ENCODE assay signal across 10 cellular contexts in genomic region chr6:170522565-170523183, GRCh38. TPM values are rescaled to one million over a fixed set of nuclear protein-coding genes. Genes with fewer than 3 reads are reported as not detected.
DNase-seq lines count a peak whose midpoint lies in the region; ATAC-seq and TF ChIP-seq lines count a peak whose summit lies in the region.
"Had no signal": no experiment of that assay in that cellular context is flagged by ENCODE, and none has a peak within 500 bp of the region (broad histone marks: within the 10 kb centered on the region; RNA-seq: fewer than 3 reads in every experiment).

No MANE protein-coding gene starts in this region.

- WGBS in ovary, 3 donors = 73 to 77% (median 75%) methylated on average over 10 of the region's 10 CpGs

- no peaks in the 10 kb centered on the region for H3K4me1 Mint-ChIP-seq in activated CD4-positive, alpha-beta memory T cell treated with anti-CD3 and anti-CD28 coated beads for 36 hours (ENCODE audit: low read depth)
- peaks cover 18% of the 10 kb centered on the region for H3K4me1 Mint-ChIP-seq in activated CD4-positive, alpha-beta memory T cell treated with anti-CD3 and anti-CD28 coated beads, Interleukin-2, amount 10 ng/mL, durations not matched to agents 7 days and 5 days
- peaks cover 5% of the 10 kb centered on the region for H3K4me1 Mint-ChIP-seq in stimulated activated naive CD8-positive, alpha-beta T cell treated with anti-CD3 and anti-CD28 coated beads, Interleukin-15, amount 100 ng/mL, for 72 hours

- H4K20me1 ChIP-seq in fibroblast of lung (ENCODE audit: control insufficient read depth, extremely low read depth, insufficient read depth, low read length) (no peaks in the 10 kb centered on the region), PC-9 (ENCODE audit: insufficient read depth) (no peaks in the 10 kb centered on the region)

- no peaks in the 10 kb centered on the region for H3K36me3 Mint-ChIP-seq in activated CD4-positive, alpha-beta memory T cell treated with anti-CD3 and anti-CD28 coated beads for 36 hours
- no peaks in the 10 kb centered on the region for H3K36me3 Mint-ChIP-seq in activated CD4-positive, alpha-beta memory T cell treated with anti-CD3 and anti-CD28 coated beads, Interleukin-2, amount 10 ng/mL, durations not matched to agents 7 days and 5 days (ENCODE audit: low read depth)

- no peak overlapping the region for H3K4me3 Mint-ChIP-seq in activated CD4-positive, alpha-beta memory T cell treated with anti-CD3 and anti-CD28 coated beads for 36 hours
- no peak overlapping the region for H3K4me3 Mint-ChIP-seq in activated CD4-positive, alpha-beta memory T cell treated with anti-CD3 and anti-CD28 coated beads, Interleukin-2, amount 10 ng/mL, durations not matched to agents 7 days and 5 days
- H3K4me3 Mint-ChIP-seq in stimulated activated naive CD8-positive, alpha-beta T cell treated with anti-CD3 and anti-CD28 coated beads, Interleukin-15, amount 100 ng/mL, for 72 hours = no peak overlapping the region

- H3K36me3 ChIP-seq in fibroblast of lung (ENCODE audit: control insufficient read depth, insufficient read depth, low read length) = no peaks in the 10 kb centered on the region
- no peaks in the 10 kb centered on the region for H3K36me3 ChIP-seq in PC-9 (ENCODE audit: low read depth)
- H3K36me3 ChIP-seq in ovary = no peaks in the 10 kb centered on the region

- H3K9ac ChIP-seq in fibroblast of lung (ENCODE audit: insufficient read depth, low read length) = no peak overlapping the region
- H3K9ac ChIP-seq: KMS-11, parathyroid adenoma had no signal

- BruUV-seq in PC-9 (replicated peaks; lab: Mats Ljungman, UMichigan) = no TSS peak

- peak; percentile 14 to 49 for TF ChIP-seq CTCF in fibroblast of lung (conservative IDR thresholded peaks at IDR 0.05 in 1 of 2, IDR thresholded peaks at IDR 0.05 in 1 of 2; ENCODE audit: low read depth in 1 of 2, low read length in 2 of 2)
- TF ChIP-seq CTCF in PC-9 (conservative IDR thresholded peaks at IDR 0.05) = no peak
- no peak for TF ChIP-seq CTCF in ovary (IDR thresholded peaks at IDR 0.05)

- H3K27ac Mint-ChIP-seq in activated CD4-positive, alpha-beta memory T cell treated with anti-CD3 and anti-CD28 coated beads for 36 hours = no peak overlapping the region
- no peak overlapping the region for H3K27ac Mint-ChIP-seq in activated CD4-positive, alpha-beta memory T cell treated with anti-CD3 and anti-CD28 coated beads, Interleukin-2, amount 10 ng/mL, durations not matched to agents 7 days and 5 days
- no peak overlapping the region for H3K27ac Mint-ChIP-seq in stimulated activated naive CD8-positive, alpha-beta T cell treated with anti-CD3 and anti-CD28 coated beads, Interleukin-15, amount 100 ng/mL, for 72 hours

- H3K27me3 ChIP-seq in fibroblast of lung (ENCODE audit: control insufficient read depth, insufficient read depth, low read length) (no peaks in the 10 kb centered on the region), PC-9 (ENCODE audit: insufficient read depth, low read depth) (peaks cover 42% of the 10 kb centered on the region), ovary (no peaks in the 10 kb centered on the region)

- CTCF ChIA-PET in activated CD4-positive, alpha-beta memory T cell treated with anti-CD3 and anti-CD28 coated beads for 36 hours (lab: Charles Lee) = interaction anchor here (1.2 kb wide), 1 partner anchor 691 kb away, joined by 4 read pairs; no protein-coding TSS in a partner anchor
- CTCF ChIA-PET in activated CD4-positive, alpha-beta memory T cell treated with anti-CD3 and anti-CD28 coated beads, Interleukin-2, amount 10 ng/mL, durations not matched to agents 7 days and 5 days (lab: Charles Lee) = interaction anchor here (0.9 to 1.3 kb wide), 2 partner anchors 719 to 733 kb away, joined by 3 read pairs; no protein-coding TSS in a partner anchor
- CTCF ChIA-PET in PC-9 (lab: Charles Lee) = no interaction called here

- intact Hi-C loops in activated CD4-positive, alpha-beta memory T cell treated with anti-CD3 and anti-CD28 coated beads for 36 hours (cut with micrococcal nuclease) = loop anchor here (10.0 kb wide), 1 partner anchor 1628 kb away; no protein-coding TSS in a partner anchor
- intact Hi-C loops in PC-9 (cut with micrococcal nuclease; ENCODE audit: unreplicated experiment) = no loop called here
- intact Hi-C loops in ovary (cut with DNase I) = loop anchor here in 2 of 4 donors (5.0 to 10.0 kb wide), 2 partner anchors 688 to 695 kb away; no protein-coding TSS in a partner anchor

- no peaks in the 10 kb centered on the region for H3K4me1 ChIP-seq in fibroblast of lung (ENCODE audit: control insufficient read depth, extremely low read depth, insufficient read depth, low read length)
- H3K4me1 ChIP-seq in PC-9 (replicated peaks; ENCODE audit: insufficient read depth) = no peaks in the 10 kb centered on the region
- no peaks in the 10 kb centered on the region for H3K4me1 ChIP-seq in ovary (ENCODE audit: insufficient read depth)

- H3K4me2 ChIP-seq in fibroblast of lung (ENCODE audit: extremely low read depth, insufficient read depth, low read length) (no peak overlapping the region), PC-9 (no peak overlapping the region)
- H3K4me2 ChIP-seq: KMS-11 had no signal

- no peak for TF ChIP-seq EP300 in ovary (IDR thresholded peaks at IDR 0.05)

- H2AFZ ChIP-seq in fibroblast of lung (ENCODE audit: low read length) = no peak overlapping the region
- H2AFZ ChIP-seq in PC-9 = no peak overlapping the region
- H2AFZ ChIP-seq: parathyroid adenoma had no signal

- H3K9me2 ChIP-seq in PC-9 (ENCODE audit: insufficient read depth) = no peaks in the 10 kb centered on the region

- TF ChIP-seq POLR2A in ovary (IDR thresholded peaks at IDR 0.05) = no peak

- ATAC-seq in stimulated activated naive CD8-positive, alpha-beta T cell treated with anti-CD3 and anti-CD28 coated beads, Interleukin-15, amount 100 ng/mL, for 72 hours = peak; percentile 76
- no peak for ATAC-seq in GM18907 (IDR thresholded peaks at IDR 0.05; ENCODE audit: unreplicated experiment)

- H3K27me3 Mint-ChIP-seq in activated CD4-positive, alpha-beta memory T cell treated with anti-CD3 and anti-CD28 coated beads for 36 hours = peaks cover 2% of the 10 kb centered on the region
- peaks cover 54% of the 10 kb centered on the region for H3K27me3 Mint-ChIP-seq in activated CD4-positive, alpha-beta memory T cell treated with anti-CD3 and anti-CD28 coated beads, Interleukin-2, amount 10 ng/mL, durations not matched to agents 7 days and 5 days
- peaks cover 39% of the 10 kb centered on the region for H3K27me3 Mint-ChIP-seq in stimulated activated naive CD8-positive, alpha-beta T cell treated with anti-CD3 and anti-CD28 coated beads, Interleukin-15, amount 100 ng/mL, for 72 hours

- no peaks in the 10 kb centered on the region for H3F3A ChIP-seq in PC-9 (ENCODE audit: insufficient read depth, low read depth)

- no peak overlapping the region for H3K4me3 ChIP-seq in fibroblast of lung (replicated peaks in 1 of 4; ENCODE audit: control extremely low read depth in 1 of 4, insufficient read depth in 1 of 4, low read depth in 3 of 4, low read length in 4 of 4)
- no peak overlapping the region for H3K4me3 ChIP-seq in PC-9
- H3K4me3 ChIP-seq in ovary = no peak overlapping the region

- H3K9me3 ChIP-seq in fibroblast of lung (ENCODE audit: control insufficient read depth, insufficient read depth, low read depth, low read length) (no peaks in the 10 kb centered on the region), PC-9 (ENCODE audit: insufficient read depth, low read depth) (no peaks in the 10 kb centered on the region), ovary (no peaks in the 10 kb centered on the region)

- POLR2A ChIA-PET in activated CD4-positive, alpha-beta memory T cell treated with anti-CD3 and anti-CD28 coated beads for 36 hours (lab: Charles Lee) = interaction anchor here (1.1 kb wide), 1 partner anchor 61 kb away, joined by 3 read pairs; no protein-coding TSS in a partner anchor
- POLR2A ChIA-PET in activated CD4-positive, alpha-beta memory T cell treated with anti-CD3 and anti-CD28 coated beads, Interleukin-2, amount 10 ng/mL, durations not matched to agents 7 days and 5 days (lab: Charles Lee) = no interaction called here
- POLR2A ChIA-PET in PC-9 (lab: Charles Lee; ENCODE audit: unreplicated experiment) = no interaction called here

- no peaks in the 10 kb centered on the region for H3K9me3 Mint-ChIP-seq in activated CD4-positive, alpha-beta memory T cell treated with anti-CD3 and anti-CD28 coated beads for 36 hours
- H3K9me3 Mint-ChIP-seq in activated CD4-positive, alpha-beta memory T cell treated with anti-CD3 and anti-CD28 coated beads, Interleukin-2, amount 10 ng/mL, durations not matched to agents 7 days and 5 days = no peaks in the 10 kb centered on the region
- H3K9me3 Mint-ChIP-seq in stimulated activated naive CD8-positive, alpha-beta T cell treated with anti-CD3 and anti-CD28 coated beads, Interleukin-15, amount 100 ng/mL, for 72 hours = no peaks in the 10 kb centered on the region

- H3K27ac ChIP-seq in fibroblast of lung (ENCODE audit: insufficient read depth, low read length) = no peak overlapping the region
- H3K27ac ChIP-seq in PC-9 = no peak overlapping the region
- no peak overlapping the region for H3K27ac ChIP-seq in ovary
- H3K27ac ChIP-seq: KMS-11, parathyroid adenoma had no signal

- H3K79me2 ChIP-seq in fibroblast of lung (ENCODE audit: control insufficient read depth, insufficient read depth, low read length) (no peaks in the 10 kb centered on the region), PC-9 (ENCODE audit: low read depth) (no peaks in the 10 kb centered on the region)
- H3K79me2 ChIP-seq: parathyroid adenoma had no signal

- peak; percentile 12 for DNase-seq in activated CD4-positive, alpha-beta memory T cell treated with anti-CD3 and anti-CD28 coated beads for 36 hours
- DNase-seq in activated CD4-positive, alpha-beta memory T cell treated with anti-CD3 and anti-CD28 coated beads, Interleukin-2, amount 10 ng/mL, durations not matched to agents 7 days and 5 days = no peak
- DNase-seq in NCI-H748 (lab: John Stamatoyannopoulos, UW; ENCODE audit: unreplicated experiment) = peak; percentile 71
- DNase-seq in fibroblast of lung (ENCODE audit: low read depth in 2 of 2) = peak; percentile 11 to 17
- peak in 1 of 2 donors; percentile 21 for DNase-seq in stimulated activated naive CD8-positive, alpha-beta T cell treated with anti-CD3 and anti-CD28 coated beads, Interleukin-15, amount 100 ng/mL, for 72 hours
- no peak for DNase-seq in PC-9
- no peak for DNase-seq in ovary

RNA-seq across cellular contexts. Expression of gene PSMB1, which starts 30.4 kb away (rescaled TPM):
- total RNA-seq in activated CD4-positive, alpha-beta memory T cell treated with anti-CD3 and anti-CD28 coated beads for 36 hours = 100 to 1,000 TPM; 240 to 247 TPM
- total RNA-seq in activated CD4-positive, alpha-beta memory T cell treated with anti-CD3 and anti-CD28 coated beads, Interleukin-2, amount 10 ng/mL, durations not matched to agents 7 days and 5 days = 100 to 1,000 TPM; 151 to 157 TPM
- total RNA-seq in fibroblast of lung = 227 and 245 TPM in 2 replicates
- 489 and 585 TPM in 2 replicates for polyA plus RNA-seq in fibroblast of lung
- polyA plus RNA-seq in fibroblast of lung (2012) = 289 and 347 TPM in 2 replicates
- 119 and 149 TPM in 2 replicates for polyA minus RNA-seq in fibroblast of lung (ENCODE audit: low replicate concordance)
- 140 and 169 TPM in 2 replicates for total RNA-seq in PC-9 (2021)
- 100 to 1,000 TPM; 110 to 190 (median 122) TPM for total RNA-seq in ovary
- 100 to 1,000 TPM; 146 to 211 TPM for polyA plus RNA-seq in ovary

RNA-seq across cellular contexts. Expression of gene TBP, which starts 31.5 kb away (rescaled TPM):
- 10 to 100 TPM; 21.2 to 22.3 TPM for total RNA-seq in activated CD4-positive, alpha-beta memory T cell treated with anti-CD3 and anti-CD28 coated beads for 36 hours
- 10 to 100 TPM; 19.1 to 19.6 TPM for total RNA-seq in activated CD4-positive, alpha-beta memory T cell treated with anti-CD3 and anti-CD28 coated beads, Interleukin-2, amount 10 ng/mL, durations not matched to agents 7 days and 5 days
- total RNA-seq in fibroblast of lung (7.8 and 8.7 TPM in 2 replicates), PC-9 (2021) (10.6 and 11.2 TPM in 2 replicates), ovary (10 to 100 TPM; 12.7 to 17.0 (median 14.1) TPM)
- polyA plus RNA-seq in fibroblast of lung (14.2 and 14.4 TPM in 2 replicates), ovary (10 to 100 TPM; 11.8 to 15.8 TPM)
- 8.5 and 9.0 TPM in 2 replicates for polyA plus RNA-seq in fibroblast of lung (2012)
- polyA minus RNA-seq in fibroblast of lung (ENCODE audit: low replicate concordance) = 3.4 and 3.5 TPM in 2 replicates

Comparison
In these comparisons a context has a peak if more than half of its experiments do, and no peak if none do; other contexts are left out.
1. DNase-seq: peak in activated CD4-positive, alpha-beta memory T cell treated with anti-CD3 and anti-CD28 coated beads for 36 hours (single experiment), NCI-H748 (single experiment) and fibroblast of lung (2 of 2); none in activated CD4-positive, alpha-beta memory T cell treated with anti-CD3 and anti-CD28 coated beads, Interleukin-2, amount 10 ng/mL, durations not matched to agents 7 days and 5 days (single experiment), PC-9 (0 of 2) and ovary (0 of 5).
2. CTCF ChIP-seq: peak in fibroblast of lung (2 of 2); none in PC-9 (single experiment) and ovary (0 of 3).